25 cellular contexts compared by ENCODE assay signal in the genomic region with DNA sequence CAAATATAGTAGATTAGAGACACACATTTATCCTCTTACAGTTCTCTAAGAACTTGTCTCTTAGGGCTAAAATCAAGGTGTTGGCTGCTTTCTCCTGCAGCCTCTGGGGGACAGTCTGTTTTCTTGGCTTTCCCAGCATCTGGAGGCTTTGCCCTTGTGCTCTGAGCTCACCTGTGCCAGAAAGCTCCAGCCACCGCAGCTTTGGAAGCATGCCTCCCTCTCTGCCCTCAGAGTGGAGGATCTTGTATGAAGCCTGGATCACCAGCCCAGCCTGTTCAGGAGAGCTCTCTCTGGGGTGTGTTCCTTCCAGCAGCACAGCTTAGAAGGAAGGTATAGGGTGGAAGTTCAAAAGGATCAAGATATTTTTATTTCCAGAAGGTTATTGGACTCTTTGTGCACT. TPM values are rescaled to one million over a fixed set of nuclear protein-coding genes. Genes with fewer than 3 reads are reported as not detected.
"Had no signal": no experiment of that assay in that cellular context is flagged by ENCODE, and none has a peak within 500 bp of the region (broad histone marks: within the 10 kb centered on the region; RNA-seq: fewer than 3 reads in every experiment).

No MANE protein-coding gene starts in this region.

- H3K4me3 ChIP-seq: hepatocyte, left ventricle myocardium inferior, lower lobe of right lung, psoas muscle, right lobe of liver, tibial nerve, upper lobe of right lung, vagina had no signal

- H3K36me3 Mint-ChIP-seq: memory B cell; mesothelial cell of epicardium; natural killer cell; stimulated activated effector memory CD8-positive, alpha-beta T cell treated with anti-CD3 and anti-CD28 coated beads, Interleukin-12 subunit alpha, Interleukin-12 subunit beta, amount 100 ng/mL, for 72 hours had no signal

- H3K27me3 ChIP-seq: hepatocyte, right lobe of liver, tibial nerve, upper lobe of right lung, vagina had no signal

- H3K79me2 ChIP-seq: hepatocyte, parathyroid adenoma had no signal

- H3K27ac ChIP-seq: hepatocyte, left ventricle myocardium inferior, lower lobe of right lung, parathyroid adenoma, psoas muscle, right lobe of liver, tibial nerve, upper lobe of right lung, vagina had no signal

- H3K27ac Mint-ChIP-seq: dendritic cell treated with granulocyte-macrophage colony-stimulating factor and Interleukin-4, amounts not matched to agents 40 ng/mL and 50 ng/mL, for 4 days; memory B cell; mesothelial cell of epicardium; natural killer cell; stimulated activated effector memory CD8-positive, alpha-beta T cell treated with anti-CD3 and anti-CD28 coated beads, Interleukin-12 subunit alpha, Interleukin-12 subunit beta, amount 100 ng/mL, for 72 hours; stimulated activated naive CD8-positive, alpha-beta T cell treated with anti-CD3 and anti-CD28 coated beads, Interleukin-15, Interleukin-2, amounts not matched to agents 100 ng/mL and 50 ng/mL, for 24 hours had no signal

- H2AFZ ChIP-seq: hepatocyte, parathyroid adenoma had no signal

- H3K27me3 Mint-ChIP-seq: dendritic cell treated with granulocyte-macrophage colony-stimulating factor and Interleukin-4, amounts not matched to agents 40 ng/mL and 50 ng/mL, for 4 days; memory B cell; stimulated activated naive CD8-positive, alpha-beta T cell treated with anti-CD3 and anti-CD28 coated beads, Interleukin-15, Interleukin-2, amounts not matched to agents 100 ng/mL and 50 ng/mL, for 24 hours had no signal

- DNase-seq: foreskin melanocyte; head of caudate nucleus; kidney; left cardiac atrium; left ventricle myocardium inferior; lower lobe of right lung; natural killer cell; occipital lobe; psoas muscle; right lobe of liver; stimulated activated CD4-positive, alpha-beta T cell treated with anti-CD3 and anti-CD28 coated beads, Interleukin-4, amount 100 ng/mL, for 1 hour; stimulated activated CD8-positive, alpha-beta memory T cell treated with anti-CD3 and anti-CD28 coated beads, Interleukin-4, amount 100 ng/mL, for 48 hours; upper lobe of right lung had no signal

- H3K36me3 ChIP-seq: left ventricle myocardium inferior, lower lobe of right lung, right lobe of liver, tibial nerve, upper lobe of right lung, vagina had no signal

- H3K4me3 Mint-ChIP-seq: dendritic cell treated with granulocyte-macrophage colony-stimulating factor and Interleukin-4, amounts not matched to agents 40 ng/mL and 50 ng/mL, for 4 days; memory B cell; mesothelial cell of epicardium; natural killer cell; stimulated activated effector memory CD8-positive, alpha-beta T cell treated with anti-CD3 and anti-CD28 coated beads, Interleukin-12 subunit alpha, Interleukin-12 subunit beta, amount 100 ng/mL, for 72 hours; stimulated activated naive CD8-positive, alpha-beta T cell treated with anti-CD3 and anti-CD28 coated beads, Interleukin-15, Interleukin-2, amounts not matched to agents 100 ng/mL and 50 ng/mL, for 24 hours had no signal

- H3K9me3 Mint-ChIP-seq: memory B cell; natural killer cell; stimulated activated effector memory CD8-positive, alpha-beta T cell treated with anti-CD3 and anti-CD28 coated beads, Interleukin-12 subunit alpha, Interleukin-12 subunit beta, amount 100 ng/mL, for 72 hours; stimulated activated naive CD8-positive, alpha-beta T cell treated with anti-CD3 and anti-CD28 coated beads, Interleukin-15, Interleukin-2, amounts not matched to agents 100 ng/mL and 50 ng/mL, for 24 hours had no signal

- ATAC-seq: left cardiac atrium; lower lobe of right lung; natural killer cell; psoas muscle; right lobe of liver; stimulated activated effector memory CD8-positive, alpha-beta T cell treated with anti-CD3 and anti-CD28 coated beads, Interleukin-12 subunit alpha, Interleukin-12 subunit beta, amount 100 ng/mL, for 72 hours; upper lobe of right lung had no signal

- H3K4me1 Mint-ChIP-seq: memory B cell; mesothelial cell of epicardium; natural killer cell; stimulated activated effector memory CD8-positive, alpha-beta T cell treated with anti-CD3 and anti-CD28 coated beads, Interleukin-12 subunit alpha, Interleukin-12 subunit beta, amount 100 ng/mL, for 72 hours had no signal

- H3K4me1 ChIP-seq: left ventricle myocardium inferior, lower lobe of right lung, parathyroid adenoma, psoas muscle, right lobe of liver, tibial nerve, upper lobe of right lung, vagina had no signal

- H3K4me2 ChIP-seq: hepatocyte had no signal

RNA-seq across cellular contexts. Expression of a gene that starts 53.1 kb away (rescaled TPM):
- total RNA-seq: epithelial cell of proximal tubule, hepatocyte, kidney, mesothelial cell of epicardium, myocyte, natural killer cell, occipital lobe, right lobe of liver, temporal lobe, upper lobe of right lung had no signal
